8 cellular contexts compared by ENCODE assay signal in genomic region chr20:8790442-8791074, GRCh38.
A peak's percentile ranks its signal among the peaks of the same experiment; 100 is the strongest.
DNase-seq lines count a peak whose midpoint lies in the region; ATAC-seq, FAIRE-seq and TF ChIP-seq lines count a peak whose summit lies in the region.

No MANE protein-coding gene starts in this region.

- no peaks in the 10 kb centered on the region for H3K36me3 ChIP-seq in pancreas

- DNase-seq in SKM-1 treated with dmso at 0.1 percent for 144 hours (lab: John Stamatoyannopoulos, UW; ENCODE audit: unreplicated experiment), result peak; percentile 17
- no peak for DNase-seq in SKM-1 (lab: John Stamatoyannopoulos, UW; ENCODE audit: unreplicated experiment)
- peak; percentile 38 for DNase-seq in Jurkat, Clone E6-1 (ENCODE audit: low read depth, low spot score)
- peak; percentile 77 for DNase-seq in SK-MEL-5 (ENCODE audit: low read depth, low spot score)
- DNase-seq in fibroblast of pulmonary artery (ENCODE audit: low read depth), result peak; percentile 74
- DNase-seq in pancreas, result peak in 1 of 6 donors; percentile 46

- no peaks in the 10 kb centered on the region for H3K9me3 ChIP-seq in pancreas

- H3K27ac ChIP-seq in pancreas, result no peak overlapping the region

- 53 to 57% methylated on average over 5 of the region's 5 CpGs for WGBS in pancreas, 2 donors

- no peak overlapping the region for H3K4me3 ChIP-seq in Jurkat, Clone E6-1 (ENCODE audit: low read length)
- H3K4me3 ChIP-seq in fibroblast of pulmonary artery (replicated peaks; ENCODE audit: low read depth, low read length) (no peak overlapping the region), pancreas (no peak overlapping the region)

- intact Hi-C loops in pancreas (cut with DNase I), result no loop called here

- ATAC-seq in GM21515 (IDR thresholded peaks at IDR 0.05; ENCODE audit: unreplicated experiment), result peak; percentile 74
- ATAC-seq in pancreas, result peak; percentile 71 to 88 (median 84)
- no peak for ATAC-seq in GM19467 (IDR thresholded peaks at IDR 0.05; ENCODE audit: unreplicated experiment)

- in situ Hi-C loops in SK-MEL-5 (cut with HindIII; ENCODE audit: low pct_unique_long_range_greater_than_20kb, low sequenced_read_pairs), result no loop called here

- no peaks in the 10 kb centered on the region for H3K4me1 ChIP-seq in pancreas

- H3K27me3 ChIP-seq in pancreas, result no peaks in the 10 kb centered on the region

- TF ChIP-seq CTCF in fibroblast of pulmonary artery (IDR thresholded peaks at IDR 0.05; ENCODE audit: low read length, missing control alignments) (peak; percentile 99), pancreas (IDR thresholded peaks at IDR 0.05) (peak; percentile 66 to 87 (median 84))

- peak; percentile 73 for FAIRE-seq in pancreas (lab: Jason Lieb, UNC)
